ENCODE assay signal across 19 cellular contexts in genomic region chr13:104847863-104848262, GRCh38.
A peak's percentile ranks its signal among the peaks of the same experiment; 100 is the strongest.
DNase-seq lines count a peak whose midpoint lies in the region; FAIRE-seq and TF ChIP-seq lines count a peak whose summit lies in the region.
"Had no signal": no experiment of that assay in that cellular context is flagged by ENCODE, and none has a peak within 500 bp of the region (broad histone marks: within the 10 kb centered on the region; RNA-seq: fewer than 3 reads in every experiment).

No MANE protein-coding gene starts in this region.

- DNase-seq in cardiac muscle cell (ENCODE audit: low read depth in 1 of 2, low spot score in 1 of 2) = peak in 1 of 2 donors; percentile 44
- DNase-seq in cardiac septum (ENCODE audit: low spot score) = no peak
- DNase-seq in PC-9 = no peak
- DNase-seq in iPS-NIHi11 (ENCODE audit: low spot score) = peak; percentile 27
- DNase-seq in urothelium cell line (ENCODE audit: low spot score) = peak; percentile 2
- DNase-seq in SJCRH30 = no peak
- DNase-seq in SK-N-DZ (ENCODE audit: low spot score) = no peak
- DNase-seq in NCI-H2081 treated with DMSO at 0.1 percent for 48 hours (lab: John Stamatoyannopoulos, UW) = no peak
- DNase-seq: CD8-positive, alpha-beta T cell; GF-D8; HFFc6; NCI-H1105; NCI-H1694; SHP77 treated with DMSO at 0.1 percent for 48 hours had no signal

- no peaks in the 10 kb centered on the region for H3K79me2 ChIP-seq in PC-9 (ENCODE audit: low read depth)

- FAIRE-seq in urothelium cell line (lab: Jason Lieb, UNC) = no peak
- FAIRE-seq: A204.1, GM12891, GM18507, H54 had no signal

- H3F3A ChIP-seq in PC-9 (ENCODE audit: insufficient read depth, low read depth) = no peaks in the 10 kb centered on the region

- no peaks in the 10 kb centered on the region for H3K9me2 ChIP-seq in PC-9 (ENCODE audit: insufficient read depth)

- no TSS peak for BruUV-seq in PC-9 (replicated peaks; lab: Mats Ljungman, UMichigan)

- no peak overlapping the region for H3K4me2 ChIP-seq in PC-9
- H3K4me2 ChIP-seq: BLaER1 had no signal

- H3K9me3 ChIP-seq in cardiac muscle cell (ENCODE audit: low read depth) (no peaks in the 10 kb centered on the region), PC-9 (ENCODE audit: insufficient read depth, low read depth) (no peaks in the 10 kb centered on the region), SJCRH30 (replicated peaks) (no peaks in the 10 kb centered on the region)
- H3K9me3 ChIP-seq: BLaER1 had no signal

- POLR2A ChIA-PET in PC-9 (lab: Charles Lee; ENCODE audit: unreplicated experiment) = no interaction called here

- H3K36me3 ChIP-seq in cardiac muscle cell (no peaks in the 10 kb centered on the region), PC-9 (ENCODE audit: low read depth) (no peaks in the 10 kb centered on the region), SJCRH30 (no peaks in the 10 kb centered on the region)
- H3K36me3 ChIP-seq: BLaER1 had no signal

- no peak for TF ChIP-seq CTCF in cardiac muscle cell (IDR thresholded peaks at IDR 0.05; ENCODE audit: low read depth, low read length)
- no peak for TF ChIP-seq CTCF in PC-9 (conservative IDR thresholded peaks at IDR 0.05)

- CTCF ChIA-PET in PC-9 (lab: Charles Lee) = no interaction called here

- peak overlapping the region; percentile 15 for H3K27ac ChIP-seq in cardiac muscle cell
- no peak overlapping the region for H3K27ac ChIP-seq in PC-9
- no peak overlapping the region for H3K27ac ChIP-seq in SJCRH30
- H3K27ac ChIP-seq: BLaER1 had no signal

- H3K4me3 ChIP-seq in cardiac muscle cell (no peak overlapping the region), PC-9 (no peak overlapping the region), SJCRH30 (no peak overlapping the region)
- H3K4me3 ChIP-seq: BLaER1 had no signal

- H2AFZ ChIP-seq in PC-9 = peak overlapping the region; percentile 71; the same call in 1 of the 2 replicates

- H4K20me1 ChIP-seq in PC-9 (ENCODE audit: insufficient read depth) = no peaks in the 10 kb centered on the region
- H4K20me1 ChIP-seq: BLaER1 had no signal

- H3K27me3 ChIP-seq in cardiac muscle cell (no peaks in the 10 kb centered on the region), PC-9 (ENCODE audit: insufficient read depth, low read depth) (no peaks in the 10 kb centered on the region), SJCRH30 (no peaks in the 10 kb centered on the region)
- H3K27me3 ChIP-seq: BLaER1 had no signal

- intact Hi-C loops in cardiac septum (cut with DNase I) = no loop called here
- intact Hi-C loops in PC-9 (cut with micrococcal nuclease; ENCODE audit: unreplicated experiment) = no loop called here

- H3K4me1 ChIP-seq in cardiac muscle cell (ENCODE audit: low read depth) (peaks cover 5% of the 10 kb centered on the region), PC-9 (replicated peaks; ENCODE audit: insufficient read depth) (0 out of 2 replicates have a peak, but pooled peaks cover 7% of the 10 kb centered on the region), SJCRH30 (no peaks in the 10 kb centered on the region)
- H3K4me1 ChIP-seq: BLaER1 had no signal

Comparison
In these comparisons a context has a peak if more than half of its experiments do, and no peak if none do; other contexts are left out.
1. DNase-seq: peak in iPS-NIHi11 (single experiment) and urothelium cell line (single experiment); none in cardiac septum (single experiment), PC-9 (0 of 2), SJCRH30 (0 of 2), SK-N-DZ (single experiment) and NCI-H2081 treated with DMSO at 0.1 percent for 48 hours (single experiment).